Comparison of ENCODE assay signal across 9 cellular contexts in the genomic region with DNA sequence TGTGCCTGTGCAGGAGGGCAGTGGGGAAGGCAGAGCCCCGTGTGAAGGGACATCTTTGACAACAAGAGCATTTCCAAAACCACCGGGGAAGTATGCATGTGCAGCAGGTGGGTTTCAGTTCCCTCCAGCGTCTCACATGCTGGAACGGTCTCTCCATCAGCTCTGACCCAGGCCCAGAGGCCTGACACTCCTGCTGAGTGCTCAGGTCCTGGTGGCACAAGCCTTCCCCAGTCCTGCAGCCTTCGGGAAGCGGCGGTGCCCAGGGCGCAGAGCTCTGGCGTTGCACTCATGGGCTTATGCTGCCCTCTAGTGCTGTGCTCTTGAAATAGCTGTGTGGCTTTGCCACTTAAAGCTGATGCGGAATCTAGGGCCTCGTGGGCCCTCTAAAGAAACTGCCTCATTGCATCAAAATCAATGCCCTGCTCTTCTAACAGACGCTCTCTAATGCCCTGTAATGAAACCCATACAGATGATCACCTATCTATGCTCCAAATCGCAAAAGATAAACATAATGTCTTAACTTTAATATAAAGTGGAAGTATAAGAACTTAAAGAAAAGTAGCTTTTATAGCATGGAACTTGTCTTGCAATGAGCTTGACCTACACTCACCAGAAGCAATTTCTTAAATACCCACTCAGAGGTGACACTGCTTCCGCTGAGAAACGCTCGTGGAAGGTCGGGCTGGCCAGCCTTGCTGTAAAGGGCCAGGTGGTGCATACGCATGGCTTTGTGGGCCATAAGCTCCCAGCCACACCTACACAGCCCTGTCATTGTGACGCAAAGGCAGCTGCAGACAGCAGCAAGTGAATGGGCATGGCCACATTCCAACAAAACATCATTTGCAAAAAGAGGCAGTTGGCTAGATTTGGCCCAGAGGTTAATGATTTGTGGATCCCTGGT. TPM values are rescaled to one million over a fixed set of nuclear protein-coding genes. Genes with fewer than 3 reads are reported as not detected.
DNase-seq lines count a peak whose midpoint lies in the region; ATAC-seq and TF ChIP-seq lines count a peak whose summit lies in the region.
"Had no signal": no experiment of that assay in that cellular context is flagged by ENCODE, and none has a peak within 500 bp of the region (broad histone marks: within the 10 kb centered on the region; RNA-seq: fewer than 3 reads in every experiment).

No MANE protein-coding gene starts in this region.

- ATAC-seq in GM21825 (IDR thresholded peaks at IDR 0.05; ENCODE audit: unreplicated experiment) (peak; percentile 58), left cardiac atrium (peak; percentile 89 to 95), psoas muscle (peak; percentile 64 to 86 (median 81))
- peak; percentile 80 for ATAC-seq in activated naive CD8-positive, alpha-beta T cell treated with anti-CD3 and anti-CD28 coated beads, Interleukin-2, amount 50 U/mL, for 24 hours

- TF ChIP-seq CTCF in psoas muscle (IDR thresholded peaks at IDR 0.05), result peak; percentile 65

- no peak overlapping the region for H3K4me3 ChIP-seq in SJCRH30
- H3K4me3 ChIP-seq in psoas muscle, result no peak overlapping the region

- no peak overlapping the region for H3K27ac ChIP-seq in SJCRH30
- H3K27ac ChIP-seq in psoas muscle, result no peak overlapping the region

- no peak overlapping the region for H3K27ac Mint-ChIP-seq in activated naive CD8-positive, alpha-beta T cell treated with anti-CD3 and anti-CD28 coated beads, Interleukin-2, amount 50 U/mL, for 24 hours

- H3K36me3 Mint-ChIP-seq in activated naive CD8-positive, alpha-beta T cell treated with anti-CD3 and anti-CD28 coated beads, Interleukin-2, amount 50 U/mL, for 24 hours (ENCODE audit: low read depth), result no peaks in the 10 kb centered on the region

- intact Hi-C loops in left cardiac atrium (cut with DNase I) (loop anchor here in 1 of 2 donors (5.0 to 10.0 kb wide), 3 partner anchors 137 to 1872 kb away; no protein-coding TSS in a partner anchor), psoas muscle (cut with DNase I) (loop anchor here (2.0 to 10.0 kb wide), 3 partner anchors 137 to 1869 kb away; no protein-coding TSS in a partner anchor)

- peak; percentile 91 for DNase-seq in GM03348 (ENCODE audit: low spot score)
- peak; percentile 44 for DNase-seq in KG1 (lab: John Stamatoyannopoulos, UW)
- DNase-seq in SJCRH30, result peak; percentile 58 to 78
- peak; percentile 55 for DNase-seq in activated naive CD8-positive, alpha-beta T cell treated with anti-CD3 and anti-CD28 coated beads, Interleukin-2, amount 50 U/mL, for 24 hours
- DNase-seq in left cardiac atrium, result peak; percentile 65
- DNase-seq in psoas muscle, result peak; percentile 49 to 71
- no peak for DNase-seq in cortex of kidney (lab: John Stamatoyannopoulos, UW)

- H3K9me3 ChIP-seq in SJCRH30 (replicated peaks) (no peaks in the 10 kb centered on the region), psoas muscle (no peaks in the 10 kb centered on the region)

- H3K4me1 ChIP-seq in SJCRH30 (no peaks in the 10 kb centered on the region), psoas muscle (no peaks in the 10 kb centered on the region)

- no peaks in the 10 kb centered on the region for H3K36me3 ChIP-seq in SJCRH30
- no peaks in the 10 kb centered on the region for H3K36me3 ChIP-seq in psoas muscle (ENCODE audit: insufficient read depth in 1 of 2, low read depth in 1 of 2)

- H3K4me3 Mint-ChIP-seq in activated naive CD8-positive, alpha-beta T cell treated with anti-CD3 and anti-CD28 coated beads, Interleukin-2, amount 50 U/mL, for 24 hours, result no peak overlapping the region

- H3K27me3 ChIP-seq in SJCRH30 (no peaks in the 10 kb centered on the region; the same call in 1 of the 2 replicates), psoas muscle (ENCODE audit: insufficient read depth in 3 of 3, low read length in 2 of 3) (peaks cover 0 to 5% (median 4%) of the 10 kb centered on the region in 3 donors)

- peaks cover 14% of the 10 kb centered on the region for H3K27me3 Mint-ChIP-seq in activated naive CD8-positive, alpha-beta T cell treated with anti-CD3 and anti-CD28 coated beads, Interleukin-2, amount 50 U/mL, for 24 hours

- H3K9me3 Mint-ChIP-seq in activated naive CD8-positive, alpha-beta T cell treated with anti-CD3 and anti-CD28 coated beads, Interleukin-2, amount 50 U/mL, for 24 hours, result no peaks in the 10 kb centered on the region

- peaks cover 11% of the 10 kb centered on the region for H3K4me1 Mint-ChIP-seq in activated naive CD8-positive, alpha-beta T cell treated with anti-CD3 and anti-CD28 coated beads, Interleukin-2, amount 50 U/mL, for 24 hours

- 31 to 39% (median 36%) methylated on average over 19 of the region's 19 CpGs for WGBS in psoas muscle, 3 donors

RNA-seq across cellular contexts. Expression of gene CLRN3, which starts 38.6 kb away (rescaled TPM):
- not detected in 2 replicates for total RNA-seq in SJCRH30 (2014; rRNA removed; shearing (Covaris generic))
- total RNA-seq in left cardiac atrium (not detected), psoas muscle (not detected)
- under 1 TPM in 1 of 3 donors, not detected in 2; 0.03 TPM for polyA plus RNA-seq in psoas muscle
- polyA plus RNA-seq: esophagus had no signal

RNA-seq across cellular contexts. Expression of gene PTPRE, which starts 52.8 kb away (rescaled TPM):
- total RNA-seq in SJCRH30 (2014; rRNA removed; shearing (Covaris generic)), result 5.2 and 5.3 TPM in 2 replicates
- total RNA-seq in left cardiac atrium (10 to 100 TPM; 14.2 to 24.3 TPM), psoas muscle (1 to 10 TPM; 2.7 to 4.5 (median 3.8) TPM)
- 1 to 10 TPM in 1 of 3 donors, under 1 TPM in 2; 0.48 to 1.5 (median 0.93) TPM for polyA plus RNA-seq in psoas muscle
